Comparison of ENCODE assay signal across 1 cellular context in the genomic region with DNA sequence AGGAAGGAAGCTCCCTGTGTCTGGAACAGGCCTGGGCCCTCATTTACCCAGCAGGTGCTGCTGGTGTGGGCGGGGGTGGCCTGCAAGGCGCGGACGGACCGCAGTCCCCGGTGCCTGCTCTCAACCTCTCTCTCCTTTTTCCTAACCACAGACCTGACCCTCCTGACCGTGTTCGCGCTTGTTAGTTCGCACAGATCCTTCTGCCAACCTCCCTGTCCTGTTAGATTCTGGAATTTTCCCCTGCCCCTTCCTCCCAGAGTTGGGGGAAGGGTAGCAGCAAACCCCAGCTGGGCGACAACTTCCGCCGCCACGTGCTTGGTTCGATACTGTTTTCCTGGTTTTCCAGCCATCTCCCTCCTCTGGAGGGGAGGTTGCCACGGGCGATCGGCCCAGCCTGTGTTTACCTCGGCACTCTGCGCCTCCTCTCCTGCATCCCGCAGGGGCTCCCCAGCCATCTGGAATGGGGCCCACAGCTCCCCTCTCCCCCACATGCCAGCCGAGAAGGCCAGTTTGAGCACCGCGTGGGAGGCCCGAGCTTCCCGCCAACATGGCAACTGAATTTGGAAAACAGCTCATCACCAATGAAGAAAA.
TF ChIP-seq lines count a peak whose summit lies in the region.

No MANE protein-coding gene starts in this region.

TF ChIP-seq in GM23338, 12 proteins besides CTCF, POLR2A, EP300 and RAD21 (continued from another document):
- TF ChIP-seq STAT1 (IDR thresholded peaks at IDR 0.05; ENCODE audit: unreplicated experiment) (no peak), JUNB (IDR thresholded peaks at IDR 0.05; ENCODE audit: unreplicated experiment) (no peak), POLR2AphosphoS5 (IDR thresholded peaks at IDR 0.05; ENCODE audit: low read depth) (no peak), EZH2phosphoT487 (IDR thresholded peaks at IDR 0.05; ENCODE audit: unreplicated experiment) (no peak)
- TF ChIP-seq, protein P1, sequence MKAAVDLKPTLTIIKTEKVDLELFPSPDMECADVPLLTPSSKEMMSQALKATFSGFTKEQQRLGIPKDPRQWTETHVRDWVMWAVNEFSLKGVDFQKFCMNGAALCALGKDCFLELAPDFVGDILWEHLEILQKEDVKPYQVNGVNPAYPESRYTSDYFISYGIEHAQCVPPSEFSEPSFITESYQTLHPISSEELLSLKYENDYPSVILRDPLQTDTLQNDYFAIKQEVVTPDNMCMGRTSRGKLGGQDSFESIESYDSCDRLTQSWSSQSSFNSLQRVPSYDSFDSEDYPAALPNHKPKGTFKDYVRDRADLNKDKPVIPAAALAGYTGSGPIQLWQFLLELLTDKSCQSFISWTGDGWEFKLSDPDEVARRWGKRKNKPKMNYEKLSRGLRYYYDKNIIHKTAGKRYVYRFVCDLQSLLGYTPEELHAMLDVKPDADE (IDR thresholded peaks at IDR 0.05), result no peak
- TF ChIP-seq, protein P2, sequence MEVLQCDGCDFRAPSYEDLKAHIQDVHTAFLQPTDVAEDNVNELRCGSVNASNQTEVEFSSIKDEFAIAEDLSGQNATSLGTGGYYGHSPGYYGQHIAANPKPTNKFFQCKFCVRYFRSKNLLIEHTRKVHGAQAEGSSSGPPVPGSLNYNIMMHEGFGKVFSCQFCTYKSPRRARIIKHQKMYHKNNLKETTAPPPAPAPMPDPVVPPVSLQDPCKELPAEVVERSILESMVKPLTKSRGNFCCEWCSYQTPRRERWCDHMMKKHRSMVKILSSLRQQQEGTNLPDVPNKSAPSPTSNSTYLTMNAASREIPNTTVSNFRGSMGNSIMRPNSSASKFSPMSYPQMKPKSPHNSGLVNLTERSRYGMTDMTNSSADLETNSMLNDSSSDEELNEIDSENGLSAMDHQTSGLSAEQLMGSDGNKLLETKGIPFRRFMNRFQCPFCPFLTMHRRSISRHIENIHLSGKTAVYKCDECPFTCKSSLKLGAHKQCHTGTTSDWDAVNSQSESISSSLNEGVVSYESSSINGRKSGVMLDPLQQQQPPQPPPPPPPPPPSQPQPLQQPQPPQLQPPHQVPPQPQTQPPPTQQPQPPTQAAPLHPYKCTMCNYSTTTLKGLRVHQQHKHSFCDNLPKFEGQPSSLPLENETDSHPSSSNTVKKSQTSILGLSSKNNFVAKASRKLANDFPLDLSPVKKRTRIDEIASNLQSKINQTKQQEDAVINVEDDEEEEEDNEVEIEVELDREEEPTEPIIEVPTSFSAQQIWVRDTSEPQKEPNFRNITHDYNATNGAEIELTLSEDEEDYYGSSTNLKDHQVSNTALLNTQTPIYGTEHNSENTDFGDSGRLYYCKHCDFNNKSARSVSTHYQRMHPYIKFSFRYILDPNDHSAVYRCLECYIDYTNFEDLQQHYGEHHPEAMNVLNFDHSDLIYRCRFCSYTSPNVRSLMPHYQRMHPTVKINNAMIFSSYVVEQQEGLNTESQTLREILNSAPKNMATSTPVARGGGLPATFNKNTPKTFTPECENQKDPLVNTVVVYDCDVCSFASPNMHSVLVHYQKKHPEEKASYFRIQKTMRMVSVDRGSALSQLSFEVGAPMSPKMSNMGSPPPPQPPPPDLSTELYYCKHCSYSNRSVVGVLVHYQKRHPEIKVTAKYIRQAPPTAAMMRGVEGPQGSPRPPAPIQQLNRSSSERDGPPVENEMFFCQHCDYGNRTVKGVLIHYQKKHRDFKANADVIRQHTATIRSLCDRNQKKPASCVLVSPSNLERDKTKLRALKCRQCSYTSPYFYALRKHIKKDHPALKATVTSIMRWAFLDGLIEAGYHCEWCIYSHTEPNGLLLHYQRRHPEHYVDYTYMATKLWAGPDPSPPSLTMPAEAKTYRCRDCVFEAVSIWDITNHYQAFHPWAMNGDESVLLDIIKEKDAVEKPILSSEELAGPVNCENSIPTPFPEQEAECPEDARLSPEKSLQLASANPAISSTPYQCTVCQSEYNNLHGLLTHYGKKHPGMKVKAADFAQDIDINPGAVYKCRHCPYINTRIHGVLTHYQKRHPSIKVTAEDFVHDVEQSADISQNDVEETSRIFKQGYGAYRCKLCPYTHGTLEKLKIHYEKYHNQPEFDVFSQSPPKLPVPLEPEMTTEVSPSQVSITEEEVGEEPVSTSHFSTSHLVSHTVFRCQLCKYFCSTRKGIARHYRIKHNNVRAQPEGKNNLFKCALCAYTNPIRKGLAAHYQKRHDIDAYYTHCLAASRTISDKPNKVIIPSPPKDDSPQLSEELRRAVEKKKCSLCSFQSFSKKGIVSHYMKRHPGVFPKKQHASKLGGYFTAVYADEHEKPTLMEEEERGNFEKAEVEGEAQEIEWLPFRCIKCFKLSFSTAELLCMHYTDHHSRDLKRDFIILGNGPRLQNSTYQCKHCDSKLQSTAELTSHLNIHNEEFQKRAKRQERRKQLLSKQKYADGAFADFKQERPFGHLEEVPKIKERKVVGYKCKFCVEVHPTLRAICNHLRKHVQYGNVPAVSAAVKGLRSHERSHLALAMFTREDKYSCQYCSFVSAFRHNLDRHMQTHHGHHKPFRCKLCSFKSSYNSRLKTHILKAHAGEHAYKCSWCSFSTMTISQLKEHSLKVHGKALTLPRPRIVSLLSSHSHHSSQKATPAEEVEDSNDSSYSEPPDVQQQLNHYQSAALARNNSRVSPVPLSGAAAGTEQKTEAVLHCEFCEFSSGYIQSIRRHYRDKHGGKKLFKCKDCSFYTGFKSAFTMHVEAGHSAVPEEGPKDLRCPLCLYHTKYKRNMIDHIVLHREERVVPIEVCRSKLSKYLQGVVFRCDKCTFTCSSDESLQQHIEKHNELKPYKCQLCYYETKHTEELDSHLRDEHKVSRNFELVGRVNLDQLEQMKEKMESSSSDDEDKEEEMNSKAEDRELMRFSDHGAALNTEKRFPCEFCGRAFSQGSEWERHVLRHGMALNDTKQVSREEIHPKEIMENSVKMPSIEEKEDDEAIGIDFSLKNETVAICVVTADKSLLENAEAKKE (CRISPR knock-in tag; IDR thresholded peaks at IDR 0.05), result no peak
TF ChIP-seq in GM23338: peak in this region for 0.
